Comparison of ENCODE assay signal across 17 cellular contexts in the genomic region with DNA sequence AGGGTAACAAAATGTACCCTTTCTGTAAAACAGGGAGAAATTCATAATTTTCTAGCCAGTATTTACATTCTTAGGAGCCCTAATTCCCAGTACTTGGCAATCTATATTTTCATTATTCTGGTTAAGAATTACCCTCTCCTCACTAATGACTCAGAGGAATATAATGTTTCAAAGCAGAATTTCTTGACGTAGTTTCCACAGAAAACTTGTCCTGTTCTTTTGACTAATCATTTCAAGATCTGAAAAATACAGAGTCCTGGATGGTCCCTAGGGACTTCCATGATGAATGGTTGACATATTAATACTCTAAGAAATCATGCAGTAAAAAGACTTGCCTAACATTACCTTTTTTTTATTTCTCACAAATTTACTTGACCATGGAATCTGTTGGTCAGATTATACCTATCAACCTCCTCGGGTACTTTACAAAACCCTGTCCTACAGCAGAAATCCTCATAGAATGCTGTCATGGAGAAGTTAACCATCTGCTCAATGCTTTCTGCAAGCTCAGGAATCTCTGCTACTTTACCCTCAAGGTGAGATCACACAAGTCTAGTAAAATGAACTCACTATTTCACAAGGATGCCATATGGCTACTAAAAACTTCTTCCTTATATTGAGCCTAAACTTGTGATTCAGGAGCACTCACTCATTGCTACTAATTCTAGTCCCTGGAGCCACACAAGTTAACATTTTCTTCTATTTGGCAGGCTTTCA.
A peak's percentile ranks its signal among the peaks of the same experiment; 100 is the strongest.
DNase-seq lines count a peak whose midpoint lies in the region; TF ChIP-seq lines count a peak whose summit lies in the region.
"Had no signal": no experiment of that assay in that cellular context is flagged by ENCODE, and none has a peak within 500 bp of the region (broad histone marks: within the 10 kb centered on the region; RNA-seq: fewer than 3 reads in every experiment).

No MANE protein-coding gene starts in this region.

- no peaks in the 10 kb centered on the region for H3K79me2 ChIP-seq in neural progenitor cell (ENCODE audit: low read depth)

- peaks cover 2% of the 10 kb centered on the region for H3K27me3 Mint-ChIP-seq in neural progenitor cell (ENCODE audit: insufficient read depth, low read depth)

- DNase-seq in DMS 273 treated with DMSO at 0.1 percent for 48 hours (lab: John Stamatoyannopoulos, UW) (peak; percentile 69), RPMI7951 (ENCODE audit: low read depth) (peak; percentile 59), epithelial cell of proximal tubule (ENCODE audit: low read depth) (peak; percentile 85), retinal pigment epithelial cell (ENCODE audit: low read depth) (peak; percentile 65), cortex of kidney (lab: John Stamatoyannopoulos, UW) (no peak), neural progenitor cell (ENCODE audit: low spot score) (no peak), NCI-H146 treated with DMSO at 0.1 percent for 48 hours (lab: John Stamatoyannopoulos, UW; ENCODE audit: unreplicated experiment) (no peak), ecto neural progenitor cell (ENCODE audit: low spot score) (no peak)
- DNase-seq: activated CD4-positive, alpha-beta memory T cell treated with anti-CD3 and anti-CD28 coated beads for 36 hours; adrenal gland; Kasumi-1; NCI-H1436; NCI-H510A; spleen; stimulated activated naive CD4-positive, alpha-beta T cell treated with Interleukin-2 at 50 U/mL for 16 hours had no signal

- H3K36me3 ChIP-seq in neural progenitor cell, result no peaks in the 10 kb centered on the region
- H3K36me3 ChIP-seq: adrenal gland, spleen had no signal

- no peak overlapping the region for H3K4me2 ChIP-seq in neural progenitor cell

- no peak overlapping the region for H2AFZ ChIP-seq in neural progenitor cell (replicated peaks)

- H3F3A ChIP-seq in neural progenitor cell (ENCODE audit: low read depth), result no peaks in the 10 kb centered on the region

- no peaks in the 10 kb centered on the region for H3K4me1 ChIP-seq in neural progenitor cell
- H3K4me1 ChIP-seq: adrenal gland, spleen had no signal

- H4K20me1 ChIP-seq in neural progenitor cell (ENCODE audit: low read depth), result no peaks in the 10 kb centered on the region

- H3K27ac Mint-ChIP-seq in neural progenitor cell, result no peak overlapping the region
- H3K27ac Mint-ChIP-seq: activated CD4-positive, alpha-beta memory T cell treated with anti-CD3 and anti-CD28 coated beads for 36 hours; B cell had no signal

- no peak overlapping the region for H3K27ac ChIP-seq in neural progenitor cell
- H3K27ac ChIP-seq: SK-N-MC, spleen had no signal

- no peaks in the 10 kb centered on the region for H3K36me3 Mint-ChIP-seq in neural progenitor cell
- H3K36me3 Mint-ChIP-seq: activated CD4-positive, alpha-beta memory T cell treated with anti-CD3 and anti-CD28 coated beads for 36 hours had no signal

- H3K4me3 ChIP-seq in epithelial cell of proximal tubule (ENCODE audit: low read depth, low read length) (no peak overlapping the region), retinal pigment epithelial cell (ENCODE audit: low read length) (no peak overlapping the region), neural progenitor cell (no peak overlapping the region)
- H3K4me3 ChIP-seq: adrenal gland, SK-N-MC, spleen had no signal

- no peaks in the 10 kb centered on the region for H3K9me3 ChIP-seq in neural progenitor cell (ENCODE audit: low read depth)
- H3K9me3 ChIP-seq: adrenal gland, spleen had no signal

- H3K9ac ChIP-seq in neural progenitor cell, result no peak overlapping the region

- TF ChIP-seq CTCF in epithelial cell of proximal tubule (conservative IDR thresholded peaks at IDR 0.05; ENCODE audit: low read depth, low read length) (no peak), retinal pigment epithelial cell (conservative IDR thresholded peaks at IDR 0.05; ENCODE audit: low read depth, low read length) (no peak), neural progenitor cell (IDR thresholded peaks at IDR 0.05) (no peak)

- no peak overlapping the region for H3K4me3 Mint-ChIP-seq in neural progenitor cell
- H3K4me3 Mint-ChIP-seq: activated CD4-positive, alpha-beta memory T cell treated with anti-CD3 and anti-CD28 coated beads for 36 hours; B cell had no signal

- no peaks in the 10 kb centered on the region for H3K27me3 ChIP-seq in neural progenitor cell
- H3K27me3 ChIP-seq: adrenal gland, spleen had no signal

- no peaks in the 10 kb centered on the region for H3K4me1 Mint-ChIP-seq in neural progenitor cell

- H3K9me3 Mint-ChIP-seq in neural progenitor cell, result no peaks in the 10 kb centered on the region
- H3K9me3 Mint-ChIP-seq: activated CD4-positive, alpha-beta memory T cell treated with anti-CD3 and anti-CD28 coated beads for 36 hours had no signal

Comparison
In these comparisons a context has a peak if more than half of its experiments do, and no peak if none do; other contexts are left out.
1. DNase-seq: peak in DMS 273 treated with DMSO at 0.1 percent for 48 hours (single experiment), RPMI7951 (single experiment), epithelial cell of proximal tubule (single experiment) and retinal pigment epithelial cell (single experiment); none in cortex of kidney (single experiment), neural progenitor cell (single experiment), NCI-H146 treated with DMSO at 0.1 percent for 48 hours (single experiment) and ecto neural progenitor cell (single experiment).